In the genomic region with DNA sequence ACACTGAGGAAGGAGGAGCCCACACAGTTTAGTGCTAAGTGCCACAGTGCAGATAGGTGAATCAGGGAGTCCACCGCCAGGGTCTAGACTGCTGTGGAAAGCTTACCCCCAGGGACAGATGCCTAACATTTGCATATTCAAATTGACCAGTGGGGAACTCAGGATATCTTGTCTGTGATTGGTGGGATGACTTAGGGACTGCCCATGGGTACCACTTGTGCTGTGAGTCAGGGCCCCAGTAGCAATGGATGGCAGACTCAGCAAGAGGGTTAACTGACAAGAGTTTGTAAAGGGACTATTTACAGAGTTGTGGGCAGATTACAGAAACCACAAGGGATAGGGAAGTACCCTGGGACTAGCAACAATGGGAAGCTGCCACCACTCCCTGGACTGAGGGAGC, we compare ENCODE assay signal across 8 cellular contexts.
DNase-seq lines count a peak whose midpoint lies in the region; ATAC-seq and TF ChIP-seq lines count a peak whose summit lies in the region.

No MANE protein-coding gene starts in this region.

- peak; percentile 71 for ATAC-seq in GM19452 (IDR thresholded peaks at IDR 0.05; ENCODE audit: unreplicated experiment)
- no peak for ATAC-seq in heart left ventricle

- TF ChIP-seq CTCF in heart left ventricle (IDR thresholded peaks at IDR 0.05), result no peak

- intact Hi-C loops in heart left ventricle (cut with DNase I), result loop anchor here (2.0 to 10.0 kb wide), 15 partner anchors 81 to 649 kb away; partner anchors contain the start of gene BCOR (in 7 of the 10)

- DNase-seq in EH (ENCODE audit: low read depth) (peak; percentile 10), dermis blood vessel endothelial cell (no peak), heart left ventricle (no peak)
- peak; percentile 35 to 50 for DNase-seq in activated T-cell treated with anti-CD3 and anti-CD28 coated beads, Interleukin-2, amount 50 U/mL, for 48 hours
- no peak for DNase-seq in stimulated activated CD8-positive, alpha-beta memory T cell treated with anti-CD3 and anti-CD28 coated beads, Interleukin-4, amount 100 ng/mL, for 48 hours
- no peak for DNase-seq in activated CD8-positive, alpha-beta memory T cell treated with anti-CD3 and anti-CD28 coated beads, Interleukin-2, amount 50 U/mL, for 4 hours

- H3K27ac ChIP-seq in KOPT-K1 (ENCODE audit: low read depth, low read length, poor library complexity, severe bottlenecking), result peak overlapping the region; percentile 74
- no peak overlapping the region for H3K27ac ChIP-seq in heart left ventricle

- no peak overlapping the region for H3K4me3 ChIP-seq in heart left ventricle

- H3K9me3 ChIP-seq in KOPT-K1 (ENCODE audit: insufficient read depth, low read length, poor library complexity, severe bottlenecking), result no peaks in the 10 kb centered on the region
- H3K9me3 ChIP-seq in heart left ventricle, result no peaks in the 10 kb centered on the region

- H3K36me3 ChIP-seq in KOPT-K1 (ENCODE audit: insufficient read depth, low read length) (no peaks in the 10 kb centered on the region), heart left ventricle (no peaks in the 10 kb centered on the region)

- 85 to 100% (median 100%) methylated on average over 1 of the region's 1 CpG for WGBS in heart left ventricle, 4 donors

- peaks cover 0 to 56% (median 0%) of the 10 kb centered on the region in 9 donors for H3K27me3 ChIP-seq in heart left ventricle

- peaks cover 0 to 24% (median 7%) of the 10 kb centered on the region in 12 donors for H3K4me1 ChIP-seq in heart left ventricle

- TF ChIP-seq POLR2A in heart left ventricle (IDR thresholded peaks at IDR 0.05), result no peak

Comparison
In these comparisons a context has a peak if more than half of its experiments do, and no peak if none do; other contexts are left out.
1. DNase-seq: peak in EH (single experiment) and activated T-cell treated with anti-CD3 and anti-CD28 coated beads, Interleukin-2, amount 50 U/mL, for 48 hours (2 of 2); none in dermis blood vessel endothelial cell (single experiment), heart left ventricle (0 of 5), stimulated activated CD8-positive, alpha-beta memory T cell treated with anti-CD3 and anti-CD28 coated beads, Interleukin-4, amount 100 ng/mL, for 48 hours (single experiment) and activated CD8-positive, alpha-beta memory T cell treated with anti-CD3 and anti-CD28 coated beads, Interleukin-2, amount 50 U/mL, for 4 hours (single experiment).